20 cellular contexts compared by ENCODE assay signal in the genomic region with DNA sequence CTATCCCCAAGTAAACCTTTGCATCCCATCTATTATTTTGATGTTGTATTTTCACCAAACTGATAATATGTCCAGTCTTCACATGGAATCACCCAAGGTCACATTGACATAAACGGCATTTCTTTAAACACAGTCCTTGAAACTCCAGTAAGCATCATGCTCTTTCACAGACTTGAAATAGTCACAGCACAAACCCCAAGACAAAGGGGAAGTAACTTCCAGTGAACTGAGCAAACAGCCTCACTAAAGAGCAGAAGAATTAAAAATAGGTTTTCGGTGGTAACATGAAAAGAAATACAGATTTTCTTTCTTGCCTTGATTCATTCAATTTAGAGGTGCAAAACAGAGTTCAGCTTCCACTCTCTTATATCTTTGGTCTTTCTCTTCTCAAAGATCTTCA.
DNase-seq lines count a peak whose midpoint lies in the region; ATAC-seq, FAIRE-seq and TF ChIP-seq lines count a peak whose summit lies in the region.
"Had no signal": no experiment of that assay in that cellular context is flagged by ENCODE, and none has a peak within 500 bp of the region (broad histone marks: within the 10 kb centered on the region; RNA-seq: fewer than 3 reads in every experiment).

No MANE protein-coding gene starts in this region.

- TF ChIP-seq POLR2A in GM12891 (IDR thresholded peaks at IDR 0.05; ENCODE audit: low read depth, low read length), result no peak

- ATAC-seq in HG03565 (IDR thresholded peaks at IDR 0.05; ENCODE audit: unreplicated experiment) (peak; percentile 56), HG03571 (IDR thresholded peaks at IDR 0.05; ENCODE audit: unreplicated experiment) (no peak), HG03196 (IDR thresholded peaks at IDR 0.05; ENCODE audit: unreplicated experiment) (no peak)
- ATAC-seq: activated T-cell treated with anti-CD3 and anti-CD28 coated beads, Interleukin-2, amount 50 U/mL, for 4 hours; esophagus mucosa; lower lobe of right lung had no signal

- DNase-seq in AML-193 (lab: John Stamatoyannopoulos, UW) (peak; percentile 17 to 62), GM12891 (ENCODE audit: insufficient read length, low spot score) (no peak), germinal center (ENCODE audit: low spot score) (peak; percentile 9), 8988T (no peak), EL (no peak)
- DNase-seq: activated CD4-positive, alpha-beta T cell treated with anti-CD3 and anti-CD28 coated beads, Interleukin-2, amount 10 ng/mL, durations not matched to agents 7 days and 5 days; activated T-cell treated with anti-CD3 and anti-CD28 coated beads, Interleukin-2, amount 50 U/mL, for 4 hours; Calu3; dorsolateral prefrontal cortex; GF-D8; HFFc6; lower lobe of right lung; NCI-H1694 treated with DMSO at 0.1 percent for 48 hours; nephron progenitor cell; SHP77 had no signal

- peak; percentile 69 for FAIRE-seq in GM12891 (lab: Jason Lieb, UNC)
- FAIRE-seq: urothelium cell line had no signal

TF ChIP-seq in GM12891, 5 proteins besides CTCF, POLR2A, EP300 and RAD21:
- no peak for TF ChIP-seq PAX5 (IDR thresholded peaks at IDR 0.05; ENCODE audit: insufficient read depth, low read length, severe bottlenecking)
- no peak for TF ChIP-seq TAF1 (IDR thresholded peaks at IDR 0.05; ENCODE audit: low read depth, low read length)
- no peak for TF ChIP-seq SPI1 (IDR thresholded peaks at IDR 0.05; ENCODE audit: low read depth, low read length)
- TF ChIP-seq POU2F2 (IDR thresholded peaks at IDR 0.05; ENCODE audit: low read depth, low read length), result no peak
- no peak for TF ChIP-seq POLR2AphosphoS5 (IDR thresholded peaks at IDR 0.05; ENCODE audit: low read depth, low read length)
TF ChIP-seq in GM12891: peak in this region for 0.

Comparison
In these comparisons a context has a peak if more than half of its experiments do, and no peak if none do; other contexts are left out.
1. DNase-seq: peak in AML-193 (2 of 2) and germinal center (single experiment); none in GM12891 (single experiment), 8988T (single experiment) and EL (single experiment).